20 cellular contexts compared by ENCODE assay signal in genomic region chr10:26449726-26450125, GRCh38. TPM values are rescaled to one million over a fixed set of nuclear protein-coding genes. Genes with fewer than 3 reads are reported as not detected.
DNase-seq lines count a peak whose midpoint lies in the region; ATAC-seq and TF ChIP-seq lines count a peak whose summit lies in the region.
"Had no signal": no experiment of that assay in that cellular context is flagged by ENCODE, and none has a peak within 500 bp of the region (broad histone marks: within the 10 kb centered on the region; RNA-seq: fewer than 3 reads in every experiment).

No MANE protein-coding gene starts in this region.

- no peak overlapping the region for H2AFZ ChIP-seq in DND-41 (ENCODE audit: low read depth, low read length)

- CTCF ChIA-PET in activated CD8-positive, alpha-beta T cell treated with anti-CD3 and anti-CD28 coated beads for 36 hours (lab: Charles Lee), result interaction anchor here (1.3 to 1.6 kb wide), 2 partner anchors 14 to 66 kb away, joined by 3 to 4 read pairs; no protein-coding TSS in a partner anchor

- H3K27ac ChIP-seq in CD4-positive, CD25-positive, alpha-beta regulatory T cell (ENCODE audit: insufficient read depth, low read length, poor library complexity, severe bottlenecking), result peak overlapping the region; percentile 96
- peak overlapping the region; percentile 98 for H3K27ac ChIP-seq in DND-41 (ENCODE audit: low read length)
- peak overlapping the region; percentile 3 to 67 for H3K27ac ChIP-seq in mucosa of rectum (ENCODE audit: low read depth in 2 of 2, low read length in 2 of 2)

- TF ChIP-seq CTCF in DND-41 (IDR thresholded peaks at IDR 0.05; ENCODE audit: borderline replicate concordance, extremely low read depth, low read length, poor library complexity, severe bottlenecking), result no peak
- no peak for TF ChIP-seq CTCF in activated CD8-positive, alpha-beta T cell treated with anti-CD3 and anti-CD28 coated beads for 36 hours (IDR thresholded peaks at IDR 0.05)

- H3K36me3 Mint-ChIP-seq in CD4-positive, CD25-positive, alpha-beta regulatory T cell, result peaks cover 38% of the 10 kb centered on the region
- peaks cover 64% of the 10 kb centered on the region for H3K36me3 Mint-ChIP-seq in activated CD8-positive, alpha-beta T cell treated with anti-CD3 and anti-CD28 coated beads for 36 hours (ENCODE audit: low read depth)

- peaks cover 15% of the 10 kb centered on the region for H3K36me3 ChIP-seq in CD4-positive, CD25-positive, alpha-beta regulatory T cell (ENCODE audit: control insufficient read depth, insufficient read depth, low read length)
- peaks cover 50% of the 10 kb centered on the region for H3K36me3 ChIP-seq in DND-41 (ENCODE audit: insufficient read depth, low read length)
- no peaks in the 10 kb centered on the region for H3K36me3 ChIP-seq in mucosa of rectum (ENCODE audit: control insufficient read depth in 2 of 2, insufficient read depth in 2 of 2, low read length in 2 of 2)

- peaks cover 87% of the 10 kb centered on the region for H3K79me2 ChIP-seq in DND-41 (ENCODE audit: insufficient read depth, low read length)

- intact Hi-C loops in activated CD8-positive, alpha-beta T cell treated with anti-CD3 and anti-CD28 coated beads for 36 hours (cut with micrococcal nuclease), result loop anchor here (2.0 kb wide), 1 partner anchor 15 kb away; no protein-coding TSS in a partner anchor

- no peak for DNase-seq in CD4-positive, CD25-positive, alpha-beta regulatory T cell
- peak; percentile 48 for DNase-seq in DND-41
- DNase-seq in activated CD8-positive, alpha-beta T cell treated with anti-CD3 and anti-CD28 coated beads for 36 hours, result no peak
- DNase-seq in NCI-H748 treated with DMSO at 0.1 percent for 48 hours (lab: John Stamatoyannopoulos, UW), result no peak
- DNase-seq in kidney glomerular epithelial cell (lab: John Stamatoyannopoulos, UW), result no peak
- DNase-seq: AML-193, HCEC 1CT, KG1, NCI-H1105, NCI-H526 treated with DMSO at 0.1 percent for 48 hours, SK-N-SH, trophoblast cell had no signal

- H3K27me3 Mint-ChIP-seq in CD4-positive, CD25-positive, alpha-beta regulatory T cell, result peaks cover 6% of the 10 kb centered on the region
- no peaks in the 10 kb centered on the region for H3K27me3 Mint-ChIP-seq in activated CD8-positive, alpha-beta T cell treated with anti-CD3 and anti-CD28 coated beads for 36 hours

- H3K27me3 ChIP-seq in CD4-positive, CD25-positive, alpha-beta regulatory T cell (ENCODE audit: control insufficient read depth, insufficient read depth, low read length), result no peaks in the 10 kb centered on the region
- H3K27me3 ChIP-seq in DND-41 (ENCODE audit: insufficient read depth, low read length, poor library complexity), result no peaks in the 10 kb centered on the region
- no peaks in the 10 kb centered on the region for H3K27me3 ChIP-seq in mucosa of rectum (ENCODE audit: control insufficient read depth in 2 of 2, insufficient read depth in 2 of 2, low read length in 2 of 2)

- no peaks in the 10 kb centered on the region for H3K9me3 ChIP-seq in CD4-positive, CD25-positive, alpha-beta regulatory T cell (ENCODE audit: control insufficient read depth in 2 of 2, low read length in 2 of 2)
- H3K9me3 ChIP-seq in DND-41 (ENCODE audit: insufficient read depth, low read length, severe bottlenecking), result no peaks in the 10 kb centered on the region
- H3K9me3 ChIP-seq in mucosa of rectum (ENCODE audit: control insufficient read depth in 2 of 2, low read length in 2 of 2), result peaks cover 0 to 2% of the 10 kb centered on the region in 2 donors
- H3K9me3 ChIP-seq: SK-N-SH had no signal

- peaks cover 81% of the 10 kb centered on the region for H3K4me1 ChIP-seq in CD4-positive, CD25-positive, alpha-beta regulatory T cell (ENCODE audit: control insufficient read depth, insufficient read depth, low read length, poor library complexity, severe bottlenecking)
- H3K4me1 ChIP-seq in DND-41 (ENCODE audit: insufficient read depth, low read length), result peaks cover 67% of the 10 kb centered on the region
- H3K4me1 ChIP-seq in mucosa of rectum (ENCODE audit: control insufficient read depth in 2 of 2, insufficient read depth in 2 of 2, low read length in 2 of 2), result no peaks in the 10 kb centered on the region

- POLR2A ChIA-PET in activated CD8-positive, alpha-beta T cell treated with anti-CD3 and anti-CD28 coated beads for 36 hours (lab: Charles Lee), result interaction anchor here (1.0 to 1.5 kb wide), 2 partner anchors 18 to 35 kb away, joined by 3 read pairs; no protein-coding TSS in a partner anchor

- peaks cover 13% of the 10 kb centered on the region for H4K20me1 ChIP-seq in DND-41 (ENCODE audit: insufficient read depth, low read length)

- H3K4me3 Mint-ChIP-seq in CD4-positive, CD25-positive, alpha-beta regulatory T cell, result peak overlapping the region; percentile 86 to 93 (median 88)
- no peak overlapping the region for H3K4me3 Mint-ChIP-seq in activated CD8-positive, alpha-beta T cell treated with anti-CD3 and anti-CD28 coated beads for 36 hours

- peak overlapping the region; percentile 99 for H3K27ac Mint-ChIP-seq in CD4-positive, CD25-positive, alpha-beta regulatory T cell
- peak overlapping the region; percentile 94 for H3K27ac Mint-ChIP-seq in activated CD8-positive, alpha-beta T cell treated with anti-CD3 and anti-CD28 coated beads for 36 hours

- H3K4me3 ChIP-seq in CD4-positive, CD25-positive, alpha-beta regulatory T cell (ENCODE audit: low read depth, low read length), result peak overlapping the region; percentile 79
- peak overlapping the region in 1 of 2 experiments; percentile 44; a peak in 2 of 4 replicates for H3K4me3 ChIP-seq in DND-41 (ENCODE audit: low read depth in 1 of 2, low read length in 2 of 2)
- no peak overlapping the region for H3K4me3 ChIP-seq in mucosa of rectum (ENCODE audit: low read length in 2 of 2)
- H3K4me3 ChIP-seq: smooth muscle cell had no signal

- peak overlapping the region; percentile 54 for H3K4me2 ChIP-seq in DND-41 (ENCODE audit: insufficient read depth, low read length)
- H3K4me2 ChIP-seq: SK-N-SH, smooth muscle cell had no signal

- peak overlapping the region; percentile 64 for H3K9ac ChIP-seq in DND-41 (ENCODE audit: low read depth, low read length)
- no peak overlapping the region for H3K9ac ChIP-seq in mucosa of rectum (ENCODE audit: low read depth in 1 of 2, low read length in 2 of 2)
- H3K9ac ChIP-seq: SK-N-SH had no signal

- H3K9me3 Mint-ChIP-seq in CD4-positive, CD25-positive, alpha-beta regulatory T cell, result no peaks in the 10 kb centered on the region
- H3K9me3 Mint-ChIP-seq in activated CD8-positive, alpha-beta T cell treated with anti-CD3 and anti-CD28 coated beads for 36 hours, result peaks cover 12% of the 10 kb centered on the region

- no peak for ATAC-seq in CD4-positive, CD25-positive, alpha-beta regulatory T cell (ENCODE audit: low read depth in 2 of 2)
- ATAC-seq in DND-41 (ENCODE audit: insufficient read depth, low read depth) (no peak), GM18858 (IDR thresholded peaks at IDR 0.05; ENCODE audit: unreplicated experiment) (no peak)
- no peak for ATAC-seq in activated CD8-positive, alpha-beta T cell treated with anti-CD3 and anti-CD28 coated beads for 36 hours
- ATAC-seq: esophagus mucosa had no signal

- H3K4me1 Mint-ChIP-seq in CD4-positive, CD25-positive, alpha-beta regulatory T cell, result peaks cover 46 to 94% (median 73%) of the 10 kb centered on the region in 4 donors
- peaks cover 82% of the 10 kb centered on the region for H3K4me1 Mint-ChIP-seq in activated CD8-positive, alpha-beta T cell treated with anti-CD3 and anti-CD28 coated beads for 36 hours (ENCODE audit: low read depth)

RNA-seq across cellular contexts. Expression of gene APBB1IP, which starts 11.6 kb away (rescaled TPM):
- total RNA-seq in CD4-positive, CD25-positive, alpha-beta regulatory T cell, result 86.4 TPM
- polyA plus RNA-seq in CD4-positive, CD25-positive, alpha-beta regulatory T cell, result 10 to 100 TPM; 44.1 to 56.0 (median 50.3) TPM
- 10 to 100 TPM; 61.9 to 64.8 TPM for total RNA-seq in activated CD8-positive, alpha-beta T cell treated with anti-CD3 and anti-CD28 coated beads for 36 hours
- total RNA-seq: bronchial epithelial cell, dermis microvascular lymphatic vessel endothelial cell, myocyte, pulmonary artery endothelial cell had no signal
- polyA plus RNA-seq: SK-N-SH had no signal

Comparison
In these comparisons a context has a peak if more than half of its experiments do, and no peak if none do; other contexts are left out.
1. H3K27ac ChIP-seq: peak in every context shown above with its lines; median percentile 98 in DND-41; 96 in CD4-positive, CD25-positive, alpha-beta regulatory T cell; 35 in mucosa of rectum.